1 cellular context compared by ENCODE assay signal in the genomic region with DNA sequence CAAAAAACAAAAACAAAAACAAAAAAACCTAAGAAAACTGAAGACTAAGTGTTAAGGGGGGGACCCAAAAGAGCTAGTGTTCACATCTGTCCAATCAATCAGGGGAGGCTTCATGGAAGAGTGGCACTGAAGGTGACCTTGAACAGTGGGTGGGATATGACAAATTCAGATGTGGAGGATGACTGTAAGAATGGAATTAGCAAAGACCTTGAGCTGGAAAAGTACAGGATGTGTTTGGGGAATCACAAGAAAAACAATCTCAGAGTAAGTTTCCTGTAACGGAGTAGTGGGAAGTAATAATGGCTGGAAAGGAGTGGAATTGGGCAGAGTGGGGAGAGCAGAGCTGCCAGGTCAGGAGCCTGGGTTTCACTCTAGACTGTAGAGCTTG.
TF ChIP-seq lines count a peak whose summit lies in the region.

No MANE protein-coding gene starts in this region.

TF ChIP-seq in endothelial cell of umbilical vein, 7 proteins besides CTCF, POLR2A, EP300 and RAD21:
- TF ChIP-seq MYC (IDR thresholded peaks at IDR 0.05; ENCODE audit: low read depth, low read length) = no peak
- TF ChIP-seq FOS (IDR thresholded peaks at IDR 0.05; ENCODE audit: borderline replicate concordance, insufficient read depth, low read length) = peak; percentile 67
- peak; percentile 33 for TF ChIP-seq GATA2 (IDR thresholded peaks at IDR 0.05; ENCODE audit: insufficient read depth, insufficient read length, low read depth, low read length)
- TF ChIP-seq POLR2AphosphoS5 (IDR thresholded peaks at IDR 0.05; ENCODE audit: insufficient read depth, low read depth, low read length) = peak; percentile 32
- TF ChIP-seq EZH2 (IDR thresholded peaks at IDR 0.05; ENCODE audit: borderline replicate concordance, low read depth, low read length, severe bottlenecking) = no peak
- peak; percentile 47 for TF ChIP-seq JUN (IDR thresholded peaks at IDR 0.05; ENCODE audit: borderline replicate concordance, insufficient read depth, insufficient read length, low read depth)
